In genomic region chr19:2723747-2724146, GRCh38 we compare ENCODE assay signal across 1 cellular context.
TF ChIP-seq lines count a peak whose summit lies in the region.

No MANE protein-coding gene starts in this region.

TF ChIP-seq in HCT116, 20 proteins besides CTCF, POLR2A, EP300 and RAD21 (continued from another document):
- TF ChIP-seq ATF3 (IDR thresholded peaks at IDR 0.05): no peak
- TF ChIP-seq MAX (IDR thresholded peaks at IDR 0.05): no peak
- no peak for TF ChIP-seq EZH2 (IDR thresholded peaks at IDR 0.05)
- TF ChIP-seq ZNF274 (IDR thresholded peaks at IDR 0.05; ENCODE audit: low read depth, low read length): no peak
- no peak for TF ChIP-seq POLR2AphosphoS5 (IDR thresholded peaks at IDR 0.05; ENCODE audit: low read depth, low read length)
- no peak for TF ChIP-seq SP1 (IDR thresholded peaks at IDR 0.05; ENCODE audit: low read depth)
- no peak for TF ChIP-seq ELF1 (IDR thresholded peaks at IDR 0.05; ENCODE audit: borderline replicate concordance, low read depth)
- no peak for TF ChIP-seq SIN3A (IDR thresholded peaks at IDR 0.05; ENCODE audit: low read depth)
- TF ChIP-seq TCF7L2 (IDR thresholded peaks at IDR 0.05; ENCODE audit: borderline replicate concordance, extremely low read depth, insufficient read depth, insufficient read length): no peak
